In the genomic region with DNA sequence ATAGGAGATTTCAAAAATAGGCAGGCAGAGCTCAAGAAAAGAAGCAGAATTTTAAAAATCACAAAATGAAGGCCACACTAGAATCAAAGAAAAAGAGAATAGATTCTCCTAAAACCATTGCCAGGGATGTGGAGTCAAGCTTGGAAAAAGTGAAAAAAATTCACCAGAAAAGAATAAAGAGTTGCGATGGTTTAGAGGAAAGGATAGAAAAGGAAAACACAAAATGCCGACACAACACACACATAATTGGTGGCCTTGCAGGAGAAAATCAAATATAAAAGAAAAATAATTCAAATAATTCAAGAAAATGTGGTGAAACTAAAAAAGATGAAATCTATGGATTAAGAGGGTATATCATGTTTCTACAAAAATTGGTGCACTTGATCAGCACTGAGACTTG, we compare ENCODE assay signal across 13 cellular contexts.
DNase-seq lines count a peak whose midpoint lies in the region; ATAC-seq and TF ChIP-seq lines count a peak whose summit lies in the region.
"Had no signal": no experiment of that assay in that cellular context is flagged by ENCODE, and none has a peak within 500 bp of the region (broad histone marks: within the 10 kb centered on the region; RNA-seq: fewer than 3 reads in every experiment).

No MANE protein-coding gene starts in this region.

- CTCF ChIA-PET in HEK293 (lab: Yijun Ruan, JAX): no interaction called here
- CTCF ChIA-PET in naive thymus-derived CD4-positive, alpha-beta T cell (lab: Charles Lee): no interaction called here
- CTCF ChIA-PET in MCF 10A (lab: Yijun Ruan, JAX): interaction anchor here (1.0 kb wide), 1 partner anchor 167 kb away, joined by 3 read pairs; no protein-coding TSS in a partner anchor

- H3K27ac ChIP-seq in HEK293 (ENCODE audit: extremely low read depth, low read depth, low read length): no peak overlapping the region
- no peak overlapping the region for H3K27ac ChIP-seq in naive thymus-derived CD4-positive, alpha-beta T cell (ENCODE audit: low read depth, low read length)

- H3K36me3 Mint-ChIP-seq in naive thymus-derived CD4-positive, alpha-beta T cell: peaks cover 5 to 15% (median 9%) of the 10 kb centered on the region in 5 donors
- no peaks in the 10 kb centered on the region for H3K36me3 Mint-ChIP-seq in MCF 10A (ENCODE audit: insufficient read depth, unreplicated experiment)

- H3K4me1 Mint-ChIP-seq in naive thymus-derived CD4-positive, alpha-beta T cell: peaks cover 29 to 74% (median 52%) of the 10 kb centered on the region in 7 donors
- no peaks in the 10 kb centered on the region for H3K4me1 Mint-ChIP-seq in MCF 10A (ENCODE audit: insufficient read depth, unreplicated experiment)

- H3K9me3 ChIP-seq in HEK293 (ENCODE audit: control insufficient read depth, insufficient read depth, low read depth, low read length): no peaks in the 10 kb centered on the region; the same call in 1 of the 2 replicates
- peaks cover 0 to 10% (median 0%) of the 10 kb centered on the region in 3 experiments for H3K9me3 ChIP-seq in naive thymus-derived CD4-positive, alpha-beta T cell (ENCODE audit: control insufficient read depth in 2 of 3, low read length in 3 of 3)
- H3K9me3 ChIP-seq: BE2C, Caco-2 had no signal

- H3K4me3 ChIP-seq in HEK293 (ENCODE audit: low read depth, low read length): no peak overlapping the region
- H3K4me3 ChIP-seq in choroid plexus epithelial cell (ENCODE audit: low read depth, low read length): no peak overlapping the region
- no peak overlapping the region for H3K4me3 ChIP-seq in foreskin fibroblast (ENCODE audit: low read depth in 1 of 2, low read length in 2 of 2)
- H3K4me3 ChIP-seq in naive thymus-derived CD4-positive, alpha-beta T cell (ENCODE audit: low read length): no peak overlapping the region

- H3K4me3 Mint-ChIP-seq in naive thymus-derived CD4-positive, alpha-beta T cell: peak overlapping the region in 2 of 10 donors; percentile 36 to 47
- no peak overlapping the region for H3K4me3 Mint-ChIP-seq in MCF 10A (ENCODE audit: unreplicated experiment)
- H3K4me3 Mint-ChIP-seq: CD4-positive, alpha-beta T cell; H9 had no signal

- H3K36me3 ChIP-seq in HEK293 (ENCODE audit: control insufficient read depth in 2 of 2, insufficient read depth in 1 of 2, low read length in 2 of 2): no peaks in the 10 kb centered on the region
- H3K36me3 ChIP-seq in naive thymus-derived CD4-positive, alpha-beta T cell (ENCODE audit: control insufficient read depth in 2 of 3, insufficient read depth in 3 of 3, low read length in 3 of 3): no peaks in the 10 kb centered on the region
- H3K36me3 ChIP-seq: BE2C had no signal

- no peaks in the 10 kb centered on the region for H3K27me3 ChIP-seq in naive thymus-derived CD4-positive, alpha-beta T cell (ENCODE audit: control insufficient read depth in 2 of 2, insufficient read depth in 2 of 2, low read length in 2 of 2)
- H3K27me3 ChIP-seq: BE2C had no signal

- TF ChIP-seq CTCF in HEK293 (tag by site-specific recombination; IDR thresholded peaks at IDR 0.05) (no peak), choroid plexus epithelial cell (conservative IDR thresholded peaks at IDR 0.05; ENCODE audit: low read depth, low read length) (no peak), foreskin fibroblast (IDR thresholded peaks at IDR 0.05; ENCODE audit: low read depth, low read length) (no peak), MCF 10A (IDR thresholded peaks at IDR 0.05; ENCODE audit: unreplicated experiment) (no peak)

- H3K9me3 Mint-ChIP-seq in naive thymus-derived CD4-positive, alpha-beta T cell: peaks cover 0 to 28% (median 14%) of the 10 kb centered on the region in 11 donors
- peaks cover 10% of the 10 kb centered on the region for H3K9me3 Mint-ChIP-seq in MCF 10A (ENCODE audit: unreplicated experiment)
- H3K9me3 Mint-ChIP-seq: CD4-positive, alpha-beta T cell had no signal

- no peaks in the 10 kb centered on the region for H3K4me1 ChIP-seq in HEK293 (ENCODE audit: control insufficient read depth, insufficient read depth, low read length)
- peaks cover 36 to 43% of the 10 kb centered on the region in 2 donors for H3K4me1 ChIP-seq in naive thymus-derived CD4-positive, alpha-beta T cell (ENCODE audit: control insufficient read depth in 2 of 2, insufficient read depth in 2 of 2, low read length in 2 of 2)
- H3K4me1 ChIP-seq: Caco-2 had no signal

- peak; percentile 11 for DNase-seq in choroid plexus epithelial cell (ENCODE audit: low read depth)
- DNase-seq in foreskin fibroblast: peak; percentile 2 to 22
- no peak for DNase-seq in naive thymus-derived CD4-positive, alpha-beta T cell
- no peak for DNase-seq in MCF 10A (ENCODE audit: unreplicated experiment)
- no peak for DNase-seq in NCI-H345 (lab: John Stamatoyannopoulos, UW)
- DNase-seq: ACHN, BE2C, C1 segment of cervical spinal cord, Caco-2 had no signal

- no TSS peak for BruUV-seq in MCF 10A (replicated peaks; lab: Mats Ljungman, UMichigan)

- POLR2A ChIA-PET in HEK293 (lab: Yijun Ruan, JAX): no interaction called here
- POLR2A ChIA-PET in naive thymus-derived CD4-positive, alpha-beta T cell (lab: Charles Lee): interaction anchor here (1.1 kb wide), 1 partner anchor 9 kb away, joined by 3 read pairs; no protein-coding TSS in a partner anchor
- POLR2A ChIA-PET in MCF 10A (lab: Yijun Ruan, JAX): no interaction called here

- H3K27me3 Mint-ChIP-seq in naive thymus-derived CD4-positive, alpha-beta T cell: no peaks in the 10 kb centered on the region
- peaks cover 47% of the 10 kb centered on the region for H3K27me3 Mint-ChIP-seq in MCF 10A (ENCODE audit: insufficient read depth, unreplicated experiment)
- H3K27me3 Mint-ChIP-seq: CD4-positive, alpha-beta T cell had no signal

- no peak for ATAC-seq in naive thymus-derived CD4-positive, alpha-beta T cell
- ATAC-seq in HG02678 (IDR thresholded peaks at IDR 0.05; ENCODE audit: unreplicated experiment): no peak

- H3K27ac Mint-ChIP-seq in naive thymus-derived CD4-positive, alpha-beta T cell: peak overlapping the region in 6 of 9 donors; percentile 16 to 60 (median 42)
- no peak overlapping the region for H3K27ac Mint-ChIP-seq in MCF 10A (ENCODE audit: low read depth, unreplicated experiment)
- H3K27ac Mint-ChIP-seq: H9 had no signal

- intact Hi-C loops in naive thymus-derived CD4-positive, alpha-beta T cell (cut with micrococcal nuclease): no loop called here
- intact Hi-C loops in MCF 10A (cut with micrococcal nuclease): no loop called here

TF ChIP-seq in HEK293, 187 proteins besides CTCF, POLR2A, EP300 and RAD21 (continues in another document):
- TF ChIP-seq EGR2 (tag by site-specific recombination; IDR thresholded peaks at IDR 0.05; ENCODE audit: low read depth): no peak
- TF ChIP-seq ZNF266 (tag by site-specific recombination; IDR thresholded peaks at IDR 0.05; ENCODE audit: low read depth): no peak
- no peak for TF ChIP-seq ZNF391 (tag by site-specific recombination; IDR thresholded peaks at IDR 0.05; ENCODE audit: borderline replicate concordance, low read depth)
- TF ChIP-seq, protein P1, sequence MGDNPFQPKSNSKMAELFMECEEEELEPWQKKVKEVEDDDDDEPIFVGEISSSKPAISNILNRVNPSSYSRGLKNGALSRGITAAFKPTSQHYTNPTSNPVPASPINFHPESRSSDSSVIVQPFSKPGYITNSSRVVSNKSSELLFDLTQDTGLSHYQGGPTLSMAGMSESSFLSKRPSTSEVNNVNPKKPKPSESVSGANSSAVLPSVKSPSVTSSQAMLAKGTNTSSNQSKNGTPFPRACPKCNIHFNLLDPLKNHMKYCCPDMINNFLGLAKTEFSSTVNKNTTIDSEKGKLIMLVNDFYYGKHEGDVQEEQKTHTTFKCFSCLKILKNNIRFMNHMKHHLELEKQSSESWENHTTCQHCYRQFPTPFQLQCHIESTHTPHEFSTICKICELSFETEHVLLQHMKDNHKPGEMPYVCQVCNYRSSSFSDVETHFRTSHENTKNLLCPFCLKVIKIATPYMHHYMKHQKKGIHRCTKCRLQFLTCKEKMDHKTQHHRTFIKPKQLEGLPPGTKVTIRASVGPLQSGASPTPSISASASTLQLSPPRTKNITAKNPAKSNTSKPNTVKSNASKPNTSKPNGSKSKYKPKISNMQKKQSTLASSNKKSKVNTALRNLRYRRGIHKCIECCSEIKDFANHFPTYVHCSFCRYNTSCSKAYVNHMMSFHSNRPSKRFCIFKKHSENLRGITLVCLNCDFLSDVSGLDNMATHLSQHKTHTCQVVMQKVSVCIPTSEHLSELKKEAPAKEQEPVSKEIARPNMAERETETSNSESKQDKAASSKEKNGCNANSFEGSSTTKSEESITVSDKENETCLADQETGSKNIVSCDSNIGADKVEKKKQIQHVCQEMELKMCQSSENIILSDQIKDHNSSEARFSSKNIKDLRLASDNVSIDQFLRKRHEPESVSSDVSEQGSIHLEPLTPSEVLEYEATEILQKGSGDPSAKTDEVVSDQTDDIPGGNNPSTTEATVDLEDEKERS (tag by site-specific recombination; IDR thresholded peaks at IDR 0.05): 0 out of 2 replicates have a peak, but pooled peaks have one; percentile 10
- TF ChIP-seq SETDB1 (IDR thresholded peaks at IDR 0.05; ENCODE audit: insufficient read length, low read length): peak; percentile 71
- TF ChIP-seq ZNF133 (tag by site-specific recombination; IDR thresholded peaks at IDR 0.05): peak; percentile 99
- no peak for TF ChIP-seq ZBTB49 (tag by site-specific recombination; IDR thresholded peaks at IDR 0.05; ENCODE audit: low read depth)

Comparison
In these comparisons a context has a peak if more than half of its experiments do, and no peak if none do; other contexts are left out.
1. DNase-seq: peak in choroid plexus epithelial cell (single experiment) and foreskin fibroblast (2 of 2); none in naive thymus-derived CD4-positive, alpha-beta T cell (0 of 9), MCF 10A (single experiment) and NCI-H345 (single experiment).